Comparison of ENCODE assay signal across 18 cellular contexts in the genomic region with DNA sequence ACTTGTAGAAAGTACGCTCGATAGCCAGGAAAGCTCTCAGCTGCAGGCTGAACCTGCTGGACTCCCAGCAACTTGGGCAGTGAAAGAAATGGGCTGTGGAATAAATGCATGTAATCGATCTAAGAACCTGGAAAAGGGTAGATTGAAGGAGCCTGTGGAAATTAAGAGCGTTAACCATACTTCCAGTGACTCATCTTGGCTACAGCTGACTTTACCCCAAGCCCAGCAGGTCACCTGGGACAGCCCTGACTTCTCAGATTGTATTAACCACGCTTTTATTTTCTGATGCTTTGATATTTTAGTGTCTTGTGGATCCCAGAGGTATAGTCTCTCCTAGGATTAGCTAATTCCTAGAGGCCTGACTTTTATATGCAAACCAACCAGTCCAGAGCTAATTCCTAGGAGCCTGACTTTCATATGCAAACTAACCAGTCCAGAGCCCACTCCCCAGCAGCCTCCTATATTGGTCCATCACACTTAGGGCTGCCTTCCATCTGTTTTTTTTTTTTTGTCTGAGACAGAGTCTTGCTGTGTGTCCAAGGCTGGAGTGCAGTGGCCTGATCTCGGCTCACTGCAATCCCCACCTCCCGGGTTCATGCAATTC.
DNase-seq lines count a peak whose midpoint lies in the region; ATAC-seq, FAIRE-seq and TF ChIP-seq lines count a peak whose summit lies in the region.
"Had no signal": no experiment of that assay in that cellular context is flagged by ENCODE, and none has a peak within 500 bp of the region (broad histone marks: within the 10 kb centered on the region; RNA-seq: fewer than 3 reads in every experiment).

No MANE protein-coding gene starts in this region.

- H3K9ac ChIP-seq in endothelial cell of umbilical vein (replicated peaks; ENCODE audit: extremely low read depth, insufficient read depth, low read length) (no peak overlapping the region), skeletal muscle tissue (ENCODE audit: low read depth in 1 of 3, low read length in 3 of 3) (no peak overlapping the region)

- peaks cover 58% of the 10 kb centered on the region for H3K4me1 Mint-ChIP-seq in activated CD8-positive, alpha-beta memory T cell treated with anti-CD3 and anti-CD28 coated beads, Interleukin-2, amount 10 ng/mL, durations not matched to agents 7 days and 5 days
- H3K4me1 Mint-ChIP-seq in activated CD4-positive, alpha-beta memory T cell treated with anti-CD3 and anti-CD28 coated beads, Interleukin-2, amount 10 ng/mL, durations not matched to agents 7 days and 5 days = peaks cover 58% of the 10 kb centered on the region

- H3K9me1 ChIP-seq in endothelial cell of umbilical vein (replicated peaks; ENCODE audit: control insufficient read depth, extremely low read depth, insufficient read depth, low read length) = no peaks in the 10 kb centered on the region

- no peaks in the 10 kb centered on the region for H4K20me1 ChIP-seq in endothelial cell of umbilical vein (replicated peaks; ENCODE audit: control insufficient read depth, extremely low read depth, insufficient read depth, low read length)

- TF ChIP-seq POLR2A in endothelial cell of umbilical vein (IDR thresholded peaks at IDR 0.05; ENCODE audit: low read depth, low read length) = no peak

- H3K27me3 ChIP-seq in endothelial cell of umbilical vein (ENCODE audit: control insufficient read depth in 2 of 2, insufficient read depth in 2 of 2, low read length in 2 of 2) (no peaks in the 10 kb centered on the region), skeletal muscle tissue (ENCODE audit: control insufficient read depth in 3 of 3, insufficient read depth in 3 of 3, low read length in 3 of 3) (no peaks in the 10 kb centered on the region)
- H3K27me3 ChIP-seq: colonic mucosa, pancreas, tibial artery had no signal

- H3K4me1 ChIP-seq in endothelial cell of umbilical vein (ENCODE audit: control insufficient read depth, extremely low read depth, insufficient read depth, low read length) (peaks cover 9% of the 10 kb centered on the region), skeletal muscle tissue (ENCODE audit: control insufficient read depth in 3 of 3, insufficient read depth in 3 of 3, low read length in 3 of 3) (peaks cover 37 to 51% (median 45%) of the 10 kb centered on the region in 3 donors)

- no peak overlapping the region for H3K4me3 Mint-ChIP-seq in activated CD8-positive, alpha-beta memory T cell treated with anti-CD3 and anti-CD28 coated beads, Interleukin-2, amount 10 ng/mL, durations not matched to agents 7 days and 5 days
- H3K4me3 Mint-ChIP-seq in activated CD4-positive, alpha-beta memory T cell treated with anti-CD3 and anti-CD28 coated beads, Interleukin-2, amount 10 ng/mL, durations not matched to agents 7 days and 5 days = no peak overlapping the region

- H3K4me2 ChIP-seq in endothelial cell of umbilical vein (ENCODE audit: insufficient read depth, low read length) = no peak overlapping the region

- intact Hi-C loops in endothelial cell of umbilical vein (cut with micrococcal nuclease) = no loop called here

- H3K36me3 ChIP-seq in endothelial cell of umbilical vein (ENCODE audit: control insufficient read depth in 2 of 2, extremely low read depth in 1 of 2, insufficient read depth in 2 of 2, low read length in 2 of 2) (peaks cover 0 to 17% of the 10 kb centered on the region in 2 experiments), skeletal muscle tissue (ENCODE audit: control insufficient read depth in 3 of 3, insufficient read depth in 3 of 3, low read length in 3 of 3) (peaks cover 11 to 17% (median 16%) of the 10 kb centered on the region in 3 donors)
- H3K36me3 ChIP-seq: colonic mucosa had no signal

- H3K9me3 ChIP-seq in endothelial cell of umbilical vein (replicated peaks; ENCODE audit: control insufficient read depth, insufficient read depth, low read length) (no peaks in the 10 kb centered on the region), skeletal muscle tissue (ENCODE audit: control insufficient read depth in 3 of 3, low read length in 3 of 3) (no peaks in the 10 kb centered on the region)
- H3K9me3 ChIP-seq: colonic mucosa, pancreas, tibial artery had no signal

- H3K36me3 Mint-ChIP-seq in activated CD8-positive, alpha-beta memory T cell treated with anti-CD3 and anti-CD28 coated beads, Interleukin-2, amount 10 ng/mL, durations not matched to agents 7 days and 5 days = peaks cover 31% of the 10 kb centered on the region
- peaks cover 40% of the 10 kb centered on the region for H3K36me3 Mint-ChIP-seq in activated CD4-positive, alpha-beta memory T cell treated with anti-CD3 and anti-CD28 coated beads, Interleukin-2, amount 10 ng/mL, durations not matched to agents 7 days and 5 days (ENCODE audit: low read depth)

- peak; percentile 24 for FAIRE-seq in endothelial cell of umbilical vein (lab: Jason Lieb, UNC)
- FAIRE-seq: pancreas had no signal

- H3K9me3 Mint-ChIP-seq in activated CD8-positive, alpha-beta memory T cell treated with anti-CD3 and anti-CD28 coated beads, Interleukin-2, amount 10 ng/mL, durations not matched to agents 7 days and 5 days (ENCODE audit: low read depth) = no peaks in the 10 kb centered on the region
- no peaks in the 10 kb centered on the region for H3K9me3 Mint-ChIP-seq in activated CD4-positive, alpha-beta memory T cell treated with anti-CD3 and anti-CD28 coated beads, Interleukin-2, amount 10 ng/mL, durations not matched to agents 7 days and 5 days

- DNase-seq in activated CD8-positive, alpha-beta memory T cell treated with anti-CD3 and anti-CD28 coated beads, Interleukin-2, amount 10 ng/mL, durations not matched to agents 7 days and 5 days = no peak
- no peak for DNase-seq in activated CD8-positive, alpha-beta memory T cell treated with anti-CD3 and anti-CD28 coated beads, Interleukin-2, amount 50 U/mL, for 48 hours
- no peak for DNase-seq in activated CD4-positive, alpha-beta memory T cell treated with anti-CD3 and anti-CD28 coated beads, Interleukin-2, amount 10 ng/mL, durations not matched to agents 7 days and 5 days
- DNase-seq in endothelial cell of umbilical vein (ENCODE audit: low read depth, low spot score) (no peak), anterior cingulate cortex (lab: John Stamatoyannopoulos, UW) (no peak), GM19240 (ENCODE audit: insufficient read length, low spot score) (no peak)
- DNase-seq in stimulated activated CD4-positive, alpha-beta T cell treated with anti-CD3 and anti-CD28 coated beads, Interleukin-4, amount 100 ng/mL, for 1 hour = no peak
- DNase-seq: activated CD4-positive, alpha-beta T cell treated with anti-CD3 and anti-CD28 coated beads, Interleukin-2, amount 50 U/mL, for 1 hour; colonic mucosa; DMS 273 treated with DMSO at 0.1 percent for 48 hours; mammary epithelial cell; NCI-H1092; pancreas; stimulated activated CD4-positive, alpha-beta T cell treated with anti-CD3 and anti-CD28 coated beads, Interleukin-15, amount 100 ng/mL, for 24 hours; SW 1271; tibial artery had no signal

- no peak overlapping the region for H2AFZ ChIP-seq in endothelial cell of umbilical vein (ENCODE audit: low read depth, low read length)

- TF ChIP-seq CTCF in endothelial cell of umbilical vein (IDR thresholded peaks at IDR 0.05; ENCODE audit: extremely low read depth in 1 of 2, insufficient read depth in 1 of 2, low read depth in 1 of 2, low read length in 2 of 2) = no peak

- H3K27ac ChIP-seq in endothelial cell of umbilical vein (ENCODE audit: insufficient read depth, low read depth, low read length) (no peak overlapping the region), skeletal muscle tissue (ENCODE audit: low read depth, low read length) (peak overlapping the region; percentile 99)
- H3K27ac ChIP-seq: colonic mucosa, pancreas, tibial artery had no signal

- BruUV-seq in endothelial cell of umbilical vein (replicated peaks; lab: Mats Ljungman, UMichigan) = no TSS peak

- dilution Hi-C loops in endothelial cell of umbilical vein (cut with MboI; ENCODE audit: extremely low pct_ligation_motif_present, low sequenced_read_pairs) = no loop called here

- no peak for ATAC-seq in activated CD8-positive, alpha-beta memory T cell treated with anti-CD3 and anti-CD28 coated beads, Interleukin-2, amount 10 ng/mL, durations not matched to agents 7 days and 5 days
- ATAC-seq: pancreas had no signal

- CTCF ChIA-PET in activated CD8-positive, alpha-beta memory T cell treated with anti-CD3 and anti-CD28 coated beads, Interleukin-2, amount 10 ng/mL, durations not matched to agents 7 days and 5 days (lab: Charles Lee) = interaction anchor here (0.8 to 3.8 kb wide), 4 partner anchors 8 to 437 kb away, joined by 3 to 27 read pairs (median 4); no protein-coding TSS in a partner anchor
- CTCF ChIA-PET in activated CD4-positive, alpha-beta memory T cell treated with anti-CD3 and anti-CD28 coated beads, Interleukin-2, amount 10 ng/mL, durations not matched to agents 7 days and 5 days (lab: Charles Lee) = interaction anchor here (1.5 to 1.6 kb wide), 2 partner anchors 85 to 446 kb away, joined by 4 to 6 read pairs; no protein-coding TSS in a partner anchor
- CTCF ChIA-PET in endothelial cell of umbilical vein (lab: Charles Lee) = interaction anchor here (0.6 to 1.4 kb wide), 4 partner anchors 9 to 446 kb away, joined by 3 to 6 read pairs (median 4); no protein-coding TSS in a partner anchor

- H3K27me3 Mint-ChIP-seq in activated CD8-positive, alpha-beta memory T cell treated with anti-CD3 and anti-CD28 coated beads, Interleukin-2, amount 10 ng/mL, durations not matched to agents 7 days and 5 days = no peaks in the 10 kb centered on the region
- no peaks in the 10 kb centered on the region for H3K27me3 Mint-ChIP-seq in activated CD4-positive, alpha-beta memory T cell treated with anti-CD3 and anti-CD28 coated beads, Interleukin-2, amount 10 ng/mL, durations not matched to agents 7 days and 5 days
- H3K27me3 Mint-ChIP-seq: activated naive CD8-positive, alpha-beta T cell had no signal

- H3K27ac Mint-ChIP-seq in activated CD8-positive, alpha-beta memory T cell treated with anti-CD3 and anti-CD28 coated beads, Interleukin-2, amount 10 ng/mL, durations not matched to agents 7 days and 5 days = peak overlapping the region; percentile 56
- peak overlapping the region; percentile 8 for H3K27ac Mint-ChIP-seq in activated CD4-positive, alpha-beta memory T cell treated with anti-CD3 and anti-CD28 coated beads, Interleukin-2, amount 10 ng/mL, durations not matched to agents 7 days and 5 days

- no peaks in the 10 kb centered on the region for H3K79me2 ChIP-seq in endothelial cell of umbilical vein (ENCODE audit: control insufficient read depth, insufficient read depth, low read length)

- H3K4me3 ChIP-seq in endothelial cell of umbilical vein (replicated peaks in 1 of 3; ENCODE audit: insufficient read depth in 1 of 3, low read depth in 1 of 3, low read length in 3 of 3) (no peak overlapping the region), skeletal muscle tissue (ENCODE audit: low read length in 3 of 3) (no peak overlapping the region)
- H3K4me3 ChIP-seq: colonic mucosa, pancreas, tibial artery had no signal

- POLR2A ChIA-PET in activated CD4-positive, alpha-beta memory T cell treated with anti-CD3 and anti-CD28 coated beads, Interleukin-2, amount 10 ng/mL, durations not matched to agents 7 days and 5 days (lab: Charles Lee) = interaction anchor here (1.1 to 3.7 kb wide), 2 partner anchors 388 to 438 kb away, joined by 3 to 23 read pairs; partner anchors contain the start of gene ATXN1
- POLR2A ChIA-PET in endothelial cell of umbilical vein (lab: Charles Lee) = no interaction called here

TF ChIP-seq in endothelial cell of umbilical vein, 7 proteins besides CTCF, POLR2A, EP300 and RAD21 (continues in another document):
- no peak for TF ChIP-seq FOS (IDR thresholded peaks at IDR 0.05; ENCODE audit: borderline replicate concordance, insufficient read depth, low read length)
